ENCODE assay signal across 23 cellular contexts in genomic region chrY:19742153-19742552, GRCh38. TPM values are rescaled to one million over a fixed set of nuclear protein-coding genes. Genes with fewer than 3 reads are reported as not detected.
"Had no signal": no experiment of that assay in that cellular context is flagged by ENCODE, and none has a peak within 500 bp of the region (broad histone marks: within the 10 kb centered on the region; RNA-seq: fewer than 3 reads in every experiment).

No MANE protein-coding gene starts in this region.

- H3K4me1 Mint-ChIP-seq: immature natural killer cell had no signal

- H3K9me3 Mint-ChIP-seq: immature natural killer cell; naive thymus-derived CD4-positive, alpha-beta T cell had no signal

- DNase-seq: activated CD4-positive, alpha-beta T cell treated with anti-CD3 and anti-CD28 coated beads for 1 hour; activated CD8-positive, alpha-beta memory T cell treated with anti-CD3 and anti-CD28 coated beads, Interleukin-2, amount 50 U/mL, for 48 hours; activated effector memory CD4-positive, alpha-beta T cell treated with anti-CD3 and anti-CD28 coated beads, Interleukin-2, amount 50 U/mL, for 16 hours; activated naive CD4-positive, alpha-beta T cell treated with anti-CD3 and anti-CD28 coated beads, Interleukin-2, amount 50 U/mL, for 16 hours; activated T-cell treated with anti-CD3 and anti-CD28 coated beads, Interleukin-2, amount 50 U/mL, for 48 hours; caudate nucleus; foreskin keratinocyte; heart left ventricle; hypothalamus; immature natural killer cell; kidney; left colon; mammary epithelial cell; midbrain; naive thymus-derived CD4-positive, alpha-beta T cell; stimulated activated CD4-positive, alpha-beta T cell treated with anti-CD3 and anti-CD28 coated beads, Interleukin-15, amount 100 ng/mL, for 24 hours; stimulated activated CD4-positive, alpha-beta T cell treated with anti-CD3 and anti-CD28 coated beads, Interleukin-2, amount 100 ng/mL, for 24 hours; stimulated activated naive CD4-positive, alpha-beta T cell; T-helper 9 cell; testis; transverse colon had no signal

- H3K27ac Mint-ChIP-seq: immature natural killer cell had no signal

- ATAC-seq: foreskin keratinocyte; heart left ventricle; left colon; naive thymus-derived CD4-positive, alpha-beta T cell had no signal

- H3K27me3 Mint-ChIP-seq: naive thymus-derived CD4-positive, alpha-beta T cell had no signal

- H3K4me3 Mint-ChIP-seq: immature natural killer cell had no signal

RNA-seq across cellular contexts. Expression of gene KDM5D, which starts 2.4 kb away (rescaled TPM):
- total RNA-seq: kidney, left colon, mammary epithelial cell, right atrium auricular region, urinary bladder had no signal
